In genomic region chr20:2871555-2872303, GRCh38 we compare ENCODE assay signal across 11 cellular contexts. TPM values are rescaled to one million over a fixed set of nuclear protein-coding genes. Genes with fewer than 3 reads are reported as not detected.
DNase-seq lines count a peak whose midpoint lies in the region; ATAC-seq and TF ChIP-seq lines count a peak whose summit lies in the region.
"Had no signal": no experiment of that assay in that cellular context is flagged by ENCODE, and none has a peak within 500 bp of the region (broad histone marks: within the 10 kb centered on the region; RNA-seq: fewer than 3 reads in every experiment).

No MANE protein-coding gene starts in this region.

- peak overlapping the region; percentile 76 for H4K8ac ChIP-seq in mesenchymal stem cell (ENCODE audit: low read length)

- peaks cover 29% of the 10 kb centered on the region for H3K4me1 ChIP-seq in mesenchymal stem cell (ENCODE audit: control insufficient read depth, insufficient read depth, low read depth, low read length)

- TF ChIP-seq CTCF in brain microvascular endothelial cell (IDR thresholded peaks at IDR 0.05; ENCODE audit: low read depth, low read length, missing control alignments): no peak
- TF ChIP-seq CTCF in type B pancreatic cell (conservative IDR thresholded peaks at IDR 0.05): no peak

- no peaks in the 10 kb centered on the region for H3K9me3 ChIP-seq in mesenchymal stem cell (ENCODE audit: control insufficient read depth, low read length)

- H2BK12ac ChIP-seq in mesenchymal stem cell (ENCODE audit: low read length in 2 of 2): peak overlapping the region; percentile 73 to 87

- no peaks in the 10 kb centered on the region for H3K27me3 ChIP-seq in brain microvascular endothelial cell (replicated peaks)
- no peaks in the 10 kb centered on the region for H3K27me3 ChIP-seq in mesenchymal stem cell (ENCODE audit: control insufficient read depth in 1 of 2, insufficient read depth in 1 of 2, low read length in 2 of 2)

- H3K9me3 Mint-ChIP-seq in activated naive CD4-positive, alpha-beta T cell treated with anti-CD3 and anti-CD28 coated beads, Interleukin-2, amount 10 ng/mL, durations not matched to agents 7 days and 5 days: no peaks in the 10 kb centered on the region
- no peaks in the 10 kb centered on the region for H3K9me3 Mint-ChIP-seq in type B pancreatic cell

- no peak for DNase-seq in activated naive CD4-positive, alpha-beta T cell treated with anti-CD3 and anti-CD28 coated beads, Interleukin-2, amount 10 ng/mL, durations not matched to agents 7 days and 5 days
- DNase-seq in activated naive CD4-positive, alpha-beta T cell treated with Interleukin-2 at 50 U/mL for 16 hours: no peak
- DNase-seq in brain microvascular endothelial cell (no peak), mesenchymal stem cell (peak; percentile 16), type B pancreatic cell (ENCODE audit: extremely low spot score, unreplicated experiment) (no peak), DMS79 treated with DMSO at 0.1 percent for 48 hours (lab: John Stamatoyannopoulos, UW) (no peak)
- DNase-seq in stimulated activated CD4-positive, alpha-beta T cell treated with anti-CD3 and anti-CD28 coated beads, Interleukin-4, amount 100 ng/mL, for 24 hours: no peak

- H3K23ac ChIP-seq in mesenchymal stem cell (ENCODE audit: low read length in 2 of 2): peak overlapping the region in 1 of 2 experiments; percentile 29

- 65% methylated on average over 20 of the region's 22 CpGs for WGBS in mesenchymal stem cell

- H3K27ac Mint-ChIP-seq in activated naive CD4-positive, alpha-beta T cell treated with anti-CD3 and anti-CD28 coated beads, Interleukin-2, amount 10 ng/mL, durations not matched to agents 7 days and 5 days: peak overlapping the region; percentile 2
- peak overlapping the region; percentile 46 for H3K27ac Mint-ChIP-seq in type B pancreatic cell

- H2BK15ac ChIP-seq in mesenchymal stem cell (ENCODE audit: low read depth, poor library complexity, severe bottlenecking): peak overlapping the region; percentile 40

- no peak overlapping the region for H2BK5ac ChIP-seq in mesenchymal stem cell (ENCODE audit: low read depth, low read length, poor library complexity, severe bottlenecking)

- peaks cover 21% of the 10 kb centered on the region for H3K36me3 Mint-ChIP-seq in activated naive CD4-positive, alpha-beta T cell treated with anti-CD3 and anti-CD28 coated beads, Interleukin-2, amount 10 ng/mL, durations not matched to agents 7 days and 5 days
- no peaks in the 10 kb centered on the region for H3K36me3 Mint-ChIP-seq in type B pancreatic cell

- H2AFZ ChIP-seq in mesenchymal stem cell (ENCODE audit: low read depth, low read length): peak overlapping the region; percentile 80

- in situ Hi-C loops in brain microvascular endothelial cell (cut with HindIII; ENCODE audit: low pct_ligation_motif_present, low sequenced_read_pairs): no loop called here

- H3K4me3 Mint-ChIP-seq in activated naive CD4-positive, alpha-beta T cell treated with anti-CD3 and anti-CD28 coated beads, Interleukin-2, amount 10 ng/mL, durations not matched to agents 7 days and 5 days: peak overlapping the region; percentile 89
- H3K4me3 Mint-ChIP-seq in type B pancreatic cell: peak overlapping the region; percentile 94

- peaks cover 59% of the 10 kb centered on the region for H3K4me1 Mint-ChIP-seq in activated naive CD4-positive, alpha-beta T cell treated with anti-CD3 and anti-CD28 coated beads, Interleukin-2, amount 10 ng/mL, durations not matched to agents 7 days and 5 days
- peaks cover 28% of the 10 kb centered on the region for H3K4me1 Mint-ChIP-seq in type B pancreatic cell (ENCODE audit: unreplicated experiment)

- peak overlapping the region; percentile 78 for H4K91ac ChIP-seq in mesenchymal stem cell (ENCODE audit: low read length)

- no peak for ATAC-seq in GM19035 (IDR thresholded peaks at IDR 0.05; ENCODE audit: unreplicated experiment)

- H3K27me3 Mint-ChIP-seq in activated naive CD4-positive, alpha-beta T cell treated with anti-CD3 and anti-CD28 coated beads, Interleukin-2, amount 10 ng/mL, durations not matched to agents 7 days and 5 days: peaks cover 20% of the 10 kb centered on the region
- H3K27me3 Mint-ChIP-seq in type B pancreatic cell: peaks cover 30% of the 10 kb centered on the region

- CTCF ChIA-PET in activated naive CD4-positive, alpha-beta T cell treated with anti-CD3 and anti-CD28 coated beads, Interleukin-2, amount 10 ng/mL, durations not matched to agents 7 days and 5 days (lab: Charles Lee): interaction anchor here (0.6 to 1.7 kb wide), 5 partner anchors 13 to 184 kb away, joined by 3 to 6 read pairs (median 4); no protein-coding TSS in a partner anchor

- peak overlapping the region; percentile 9 to 72 for H3K4ac ChIP-seq in mesenchymal stem cell (ENCODE audit: low read depth in 1 of 2, low read length in 2 of 2)

- peak overlapping the region; percentile 64 for H2BK120ac ChIP-seq in mesenchymal stem cell (ENCODE audit: low read depth, low read length)

- peaks cover 2% of the 10 kb centered on the region for H3K36me3 ChIP-seq in brain microvascular endothelial cell (replicated peaks)
- peaks cover 6 to 7% of the 10 kb centered on the region in 2 experiments for H3K36me3 ChIP-seq in mesenchymal stem cell (ENCODE audit: control insufficient read depth in 1 of 2, insufficient read depth in 2 of 2, low read depth in 1 of 2, low read length in 2 of 2)

- H3K79me1 ChIP-seq in mesenchymal stem cell (replicated peaks; ENCODE audit: low read length, poor library complexity, severe bottlenecking): peaks cover 23% of the 10 kb centered on the region

- no peak overlapping the region for H3K27ac ChIP-seq in brain microvascular endothelial cell
- no peak overlapping the region for H3K27ac ChIP-seq in mesenchymal stem cell (ENCODE audit: low read length, poor library complexity, severe bottlenecking)

- peak overlapping the region; percentile 89 for H3K9ac ChIP-seq in mesenchymal stem cell (ENCODE audit: low read length)

- peak overlapping the region; percentile 87 for H3K4me3 ChIP-seq in brain microvascular endothelial cell (ENCODE audit: low read depth, low read length)
- peak overlapping the region in 1 of 2 experiments; percentile 83 for H3K4me3 ChIP-seq in mesenchymal stem cell (ENCODE audit: insufficient read depth in 1 of 2, low read depth in 1 of 2, low read length in 2 of 2)

- peak overlapping the region; percentile 89 to 94 for H3K18ac ChIP-seq in mesenchymal stem cell (ENCODE audit: low read depth in 1 of 2, low read length in 2 of 2)

- peak overlapping the region in 1 of 2 experiments; percentile 6 for H3K14ac ChIP-seq in mesenchymal stem cell (ENCODE audit: low read length in 2 of 2)

- peak overlapping the region; percentile 40 for H2AK5ac ChIP-seq in mesenchymal stem cell (ENCODE audit: low read length, severe bottlenecking)

- peak overlapping the region; percentile 100 for H3K4me2 ChIP-seq in mesenchymal stem cell (ENCODE audit: low read length, poor library complexity, severe bottlenecking)

RNA-seq across cellular contexts. Expression of gene PTPRA, which starts 1.6 kb away (rescaled TPM):
- 111 TPM for polyA plus RNA-seq in mesenchymal stem cell (2013, experiment 1 of 2)
- 115 TPM for polyA plus RNA-seq in mesenchymal stem cell (2013, experiment 2 of 2)
- 50.5 and 73.8 TPM in 2 replicates for total RNA-seq in type B pancreatic cell (ENCODE audit: low replicate concordance)

RNA-seq across cellular contexts. Expression of gene VPS16, which starts 31.2 kb away (rescaled TPM):
- 25.8 TPM for polyA plus RNA-seq in mesenchymal stem cell (2013, experiment 1 of 2)
- polyA plus RNA-seq in mesenchymal stem cell (2013, experiment 2 of 2): 22.7 TPM
- total RNA-seq in type B pancreatic cell (ENCODE audit: low replicate concordance): 31.8 and 49.9 TPM in 2 replicates

RNA-seq across cellular contexts. Expression of gene PCED1A, which starts 31.3 kb away (rescaled TPM):
- polyA plus RNA-seq in mesenchymal stem cell (2013, experiment 1 of 2): 44.6 TPM
- 43.2 TPM for polyA plus RNA-seq in mesenchymal stem cell (2013, experiment 2 of 2)
- total RNA-seq in type B pancreatic cell (ENCODE audit: low replicate concordance): 47.5 and 79.6 TPM in 2 replicates

RNA-seq across cellular contexts. Expression of gene TMEM239, which starts 55.6 kb away (rescaled TPM):
- not detected for polyA plus RNA-seq in mesenchymal stem cell (2013, experiment 1 of 2)
- polyA plus RNA-seq in mesenchymal stem cell (2013, experiment 2 of 2): not detected
- not detected in 2 replicates for total RNA-seq in type B pancreatic cell (ENCODE audit: low replicate concordance)
- total RNA-seq: Daoy, liver, urinary bladder had no signal
- polyA plus RNA-seq: liver, urinary bladder had no signal

RNA-seq across cellular contexts. Expression of gene C20orf141, which starts 56.9 kb away (rescaled TPM):
- polyA plus RNA-seq in mesenchymal stem cell (2013, experiment 1 of 2): 0.18 TPM
- 0.11 TPM for polyA plus RNA-seq in mesenchymal stem cell (2013, experiment 2 of 2)
- not detected in 2 replicates for total RNA-seq in type B pancreatic cell (ENCODE audit: low replicate concordance)
- total RNA-seq: Daoy, liver, urinary bladder had no signal
- polyA plus RNA-seq: liver, urinary bladder had no signal
